20 cellular contexts compared by ENCODE assay signal in genomic region chr1:112449630-112449983, GRCh38. TPM values are rescaled to one million over a fixed set of nuclear protein-coding genes. Genes with fewer than 3 reads are reported as not detected.
DNase-seq lines count a peak whose midpoint lies in the region; ATAC-seq, FAIRE-seq and TF ChIP-seq lines count a peak whose summit lies in the region.
"Had no signal": no experiment of that assay in that cellular context is flagged by ENCODE, and none has a peak within 500 bp of the region (broad histone marks: within the 10 kb centered on the region; RNA-seq: fewer than 3 reads in every experiment).

No MANE protein-coding gene starts in this region.

- FAIRE-seq in endothelial cell of umbilical vein (lab: Jason Lieb, UNC) (no peak), kidney (lab: Jason Lieb, UNC) (no peak)
- FAIRE-seq: GM12878, GM19239, H54, HepG2 had no signal

- CTCF ChIA-PET in MCF 10A (lab: Yijun Ruan, JAX) (interaction anchor here (1.6 kb wide), 1 partner anchor 58 kb away, joined by 7 read pairs; no protein-coding TSS in a partner anchor), endothelial cell of umbilical vein (lab: Charles Lee) (interaction anchor here (1.4 to 1.6 kb wide), 2 partner anchors 17 to 19 kb away, joined by 3 to 4 read pairs; no protein-coding TSS in a partner anchor)

- no peaks in the 10 kb centered on the region for H4K20me1 ChIP-seq in endothelial cell of umbilical vein (replicated peaks; ENCODE audit: control insufficient read depth, extremely low read depth, insufficient read depth, low read length)

- H3K4me2 ChIP-seq in endothelial cell of umbilical vein (ENCODE audit: insufficient read depth, low read length): no peak overlapping the region
- H3K4me2 ChIP-seq: BLaER1 treated with 17β-estradiol and CSF1 and Interleukin-3, amounts not matched to agents 10 nM and 100 nM; GM23338 had no signal

- H3K9me3 Mint-ChIP-seq in MCF 10A (ENCODE audit: unreplicated experiment) (no peaks in the 10 kb centered on the region), mesothelial cell of epicardium (no peaks in the 10 kb centered on the region)
- H3K9me3 Mint-ChIP-seq: CD8-positive, alpha-beta T cell; GM23338 had no signal

- no peak overlapping the region for H3K4me3 ChIP-seq in breast epithelium
- no peak overlapping the region for H3K4me3 ChIP-seq in endothelial cell of umbilical vein (replicated peaks in 1 of 3; ENCODE audit: insufficient read depth in 1 of 3, low read depth in 1 of 3, low read length in 3 of 3)
- no peak overlapping the region for H3K4me3 ChIP-seq in kidney (ENCODE audit: low read length in 2 of 2)
- H3K4me3 ChIP-seq: BLaER1 treated with 17β-estradiol and CSF1 and Interleukin-3, amounts not matched to agents 10 nM and 100 nM; GM12878; GM23338 had no signal

- no peaks in the 10 kb centered on the region for H3K36me3 ChIP-seq in breast epithelium
- peaks cover 7 to 19% of the 10 kb centered on the region in 2 experiments for H3K36me3 ChIP-seq in endothelial cell of umbilical vein (ENCODE audit: control insufficient read depth in 2 of 2, extremely low read depth in 1 of 2, insufficient read depth in 2 of 2, low read length in 2 of 2)
- peaks cover 3 to 4% of the 10 kb centered on the region in 2 donors for H3K36me3 ChIP-seq in kidney (ENCODE audit: control insufficient read depth in 1 of 2, insufficient read depth in 2 of 2, low read length in 2 of 2)

- no peak overlapping the region for H3K9ac ChIP-seq in endothelial cell of umbilical vein (replicated peaks; ENCODE audit: extremely low read depth, insufficient read depth, low read length)
- H3K9ac ChIP-seq in kidney (ENCODE audit: low read length in 2 of 2): no peak overlapping the region
- H3K9ac ChIP-seq: BLaER1 treated with 17β-estradiol and CSF1 and Interleukin-3, amounts not matched to agents 10 nM and 100 nM had no signal

- H3K4me1 Mint-ChIP-seq in MCF 10A (ENCODE audit: insufficient read depth, unreplicated experiment) (peaks cover 6% of the 10 kb centered on the region), mesothelial cell of epicardium (peaks cover 19% of the 10 kb centered on the region)
- H3K4me1 Mint-ChIP-seq: B cell, GM23338 had no signal

- H3K36me3 Mint-ChIP-seq in MCF 10A (ENCODE audit: insufficient read depth, unreplicated experiment): peaks cover 31% of the 10 kb centered on the region
- peaks cover 25% of the 10 kb centered on the region for H3K36me3 Mint-ChIP-seq in mesothelial cell of epicardium
- H3K36me3 Mint-ChIP-seq: CD8-positive, alpha-beta T cell had no signal

- TF ChIP-seq CTCF in MCF 10A (IDR thresholded peaks at IDR 0.05; ENCODE audit: unreplicated experiment) (no peak), breast epithelium (IDR thresholded peaks at IDR 0.05) (no peak), endothelial cell of umbilical vein (IDR thresholded peaks at IDR 0.05; ENCODE audit: extremely low read depth in 1 of 2, insufficient read depth in 1 of 2, low read depth in 1 of 2, low read length in 2 of 2) (no peak), mesothelial cell of epicardium (IDR thresholded peaks at IDR 0.05; ENCODE audit: unreplicated experiment) (no peak), kidney (IDR thresholded peaks at IDR 0.05; ENCODE audit: borderline replicate concordance, extremely low read depth, insufficient read depth) (no peak)

- POLR2A ChIA-PET in MCF 10A (lab: Yijun Ruan, JAX): interaction anchor here (1.2 kb wide), 1 partner anchor 9 kb away, joined by 3 read pairs; no protein-coding TSS in a partner anchor
- POLR2A ChIA-PET in endothelial cell of umbilical vein (lab: Charles Lee): no interaction called here

- BruUV-seq in MCF 10A (replicated peaks; lab: Mats Ljungman, UMichigan) (TSS peak; percentile 13), endothelial cell of umbilical vein (replicated peaks; lab: Mats Ljungman, UMichigan) (TSS peak; percentile 5)

- ATAC-seq in GM21529 (IDR thresholded peaks at IDR 0.05; ENCODE audit: unreplicated experiment): no peak
- ATAC-seq: CD8-positive, alpha-beta T cell; GM12878; GM23338; HepG2 had no signal

- H2AFZ ChIP-seq in endothelial cell of umbilical vein (ENCODE audit: low read depth, low read length): no peak overlapping the region
- H2AFZ ChIP-seq: GM23338 had no signal

- H3K27me3 ChIP-seq in breast epithelium (no peaks in the 10 kb centered on the region), endothelial cell of umbilical vein (ENCODE audit: control insufficient read depth in 2 of 2, insufficient read depth in 2 of 2, low read length in 2 of 2) (no peaks in the 10 kb centered on the region)
- H3K27me3 ChIP-seq: BLaER1 treated with 17β-estradiol and CSF1 and Interleukin-3, amounts not matched to agents 10 nM and 100 nM had no signal

- H3K9me3 ChIP-seq in breast epithelium (no peaks in the 10 kb centered on the region), endothelial cell of umbilical vein (replicated peaks; ENCODE audit: control insufficient read depth, insufficient read depth, low read length) (no peaks in the 10 kb centered on the region), kidney (ENCODE audit: control insufficient read depth in 1 of 2, low read length in 2 of 2) (no peaks in the 10 kb centered on the region)
- H3K9me3 ChIP-seq: BLaER1 treated with 17β-estradiol and CSF1 and Interleukin-3, amounts not matched to agents 10 nM and 100 nM had no signal

- H3K4me1 ChIP-seq in breast epithelium (no peaks in the 10 kb centered on the region), endothelial cell of umbilical vein (ENCODE audit: control insufficient read depth, extremely low read depth, insufficient read depth, low read length) (peaks cover 17% of the 10 kb centered on the region), kidney (ENCODE audit: control insufficient read depth in 1 of 2, insufficient read depth in 1 of 2, low read depth in 1 of 2, low read length in 2 of 2) (no peaks in the 10 kb centered on the region)
- H3K4me1 ChIP-seq: BLaER1 treated with 17β-estradiol and CSF1 and Interleukin-3, amounts not matched to agents 10 nM and 100 nM had no signal

- no peak overlapping the region for H3K27ac ChIP-seq in breast epithelium
- H3K27ac ChIP-seq in endothelial cell of umbilical vein (ENCODE audit: insufficient read depth, low read depth, low read length): no peak overlapping the region
- H3K27ac ChIP-seq in kidney (ENCODE audit: low read depth in 2 of 2, low read length in 2 of 2): no peak overlapping the region
- H3K27ac ChIP-seq: BLaER1 treated with 17β-estradiol and CSF1 and Interleukin-3, amounts not matched to agents 10 nM and 100 nM had no signal

- no peaks in the 10 kb centered on the region for H3K9me1 ChIP-seq in endothelial cell of umbilical vein (replicated peaks; ENCODE audit: control insufficient read depth, extremely low read depth, insufficient read depth, low read length)

- no peaks in the 10 kb centered on the region for H3K27me3 Mint-ChIP-seq in MCF 10A (ENCODE audit: insufficient read depth, unreplicated experiment)
- H3K27me3 Mint-ChIP-seq in mesothelial cell of epicardium (ENCODE audit: low read depth): no peaks in the 10 kb centered on the region

- H3K27ac Mint-ChIP-seq in MCF 10A (ENCODE audit: low read depth, unreplicated experiment) (no peak overlapping the region), mesothelial cell of epicardium (peak overlapping the region; percentile 50)
- H3K27ac Mint-ChIP-seq: B cell; CD8-positive, alpha-beta T cell; GM23338 had no signal

- dilution Hi-C loops in endothelial cell of umbilical vein (cut with MboI; ENCODE audit: extremely low pct_ligation_motif_present, low sequenced_read_pairs): no loop called here

- TF ChIP-seq POLR2A in breast epithelium (IDR thresholded peaks at IDR 0.05): no peak
- TF ChIP-seq POLR2A in endothelial cell of umbilical vein (IDR thresholded peaks at IDR 0.05; ENCODE audit: low read depth, low read length): no peak

- H3K79me2 ChIP-seq in endothelial cell of umbilical vein (ENCODE audit: control insufficient read depth, insufficient read depth, low read length): peaks cover 65% of the 10 kb centered on the region

- DNase-seq in MCF 10A (ENCODE audit: unreplicated experiment) (no peak), breast epithelium (ENCODE audit: low spot score in 2 of 2) (no peak), endothelial cell of umbilical vein (ENCODE audit: low read depth, low spot score) (no peak), mesothelial cell of epicardium (ENCODE audit: low spot score in 2 of 2, unreplicated experiment in 2 of 2) (no peak), kidney (no peak), SIG-M5 (lab: John Stamatoyannopoulos, UW) (no peak)
- DNase-seq: 8988T; Calu3; CD8-positive, alpha-beta T cell; DND-41; EL; HCEC 1CT had no signal

- intact Hi-C loops in MCF 10A (cut with micrococcal nuclease): no loop called here
- intact Hi-C loops in breast epithelium (cut with DNase I; ENCODE audit: low total_unique reads): no loop called here
- intact Hi-C loops in endothelial cell of umbilical vein (cut with micrococcal nuclease): no loop called here
- intact Hi-C loops in kidney (cut with DNase I): no loop called here

- H3K4me3 Mint-ChIP-seq in MCF 10A (ENCODE audit: unreplicated experiment) (no peak overlapping the region), mesothelial cell of epicardium (no peak overlapping the region)
- H3K4me3 Mint-ChIP-seq: B cell; CD8-positive, alpha-beta T cell; GM23338 had no signal

RNA-seq across cellular contexts. Expression of gene CTTNBP2NL, which starts 53.6 kb away (rescaled TPM):
- total RNA-seq in MCF 10A (2022) (41.3 and 48.8 TPM in 2 replicates), breast epithelium (10 to 100 TPM; 24.1 to 30.4 (median 25.9) TPM), endothelial cell of umbilical vein (94.4 and 96.4 TPM in 2 replicates), mesothelial cell of epicardium (63.2 to 65.4 TPM (median 64.9 TPM) in 3 replicates), kidney (65.4 TPM)
- polyA plus RNA-seq in endothelial cell of umbilical vein (20.4 and 21.5 TPM in 2 replicates), kidney (ENCODE audit: insufficient read depth, low read depth, low replicate concordance) (6.7 TPM)
- 15.9 and 18.5 TPM in 2 replicates for polyA plus RNA-seq in endothelial cell of umbilical vein (2011; cell fraction: cytosol; rRNA removed)
- polyA plus RNA-seq in endothelial cell of umbilical vein (2011; cell fraction: nucleus; rRNA removed): 34.4 and 39.8 TPM in 2 replicates
- 35.1 and 46.6 TPM in 2 replicates for polyA plus RNA-seq in endothelial cell of umbilical vein (2012)
- 71.0 and 82.9 TPM in 2 replicates for polyA minus RNA-seq in endothelial cell of umbilical vein
- polyA minus RNA-seq in endothelial cell of umbilical vein (2011; cell fraction: cytosol; rRNA and poly(A)+ RNA removed): 5.3 TPM
- polyA minus RNA-seq in endothelial cell of umbilical vein (2011; cell fraction: nucleus; rRNA and poly(A)+ RNA removed): 75.0 and 91.5 TPM in 2 replicates
- total RNA-seq: CD8-positive, alpha-beta T cell had no signal

RNA-seq across cellular contexts. Expression of gene WNT2B, which starts 59.2 kb away (rescaled TPM):
- 0.75 and 1.7 TPM in 2 replicates for total RNA-seq in MCF 10A (2022)
- 1 to 10 TPM; 2.9 to 6.1 (median 6.0) TPM for total RNA-seq in breast epithelium
- 3.6 and 4.6 TPM in 2 replicates for total RNA-seq in endothelial cell of umbilical vein
- polyA plus RNA-seq in endothelial cell of umbilical vein: 0.92 and 1.5 TPM in 2 replicates
- 0.43 and 0.61 TPM in 2 replicates for polyA plus RNA-seq in endothelial cell of umbilical vein (2011; cell fraction: cytosol; rRNA removed)
- 7.4 and 8.3 TPM in 2 replicates for polyA plus RNA-seq in endothelial cell of umbilical vein (2011; cell fraction: nucleus; rRNA removed)
- 1.7 and 2.0 TPM in 2 replicates for polyA plus RNA-seq in endothelial cell of umbilical vein (2012)
- 3.3 and 4.0 TPM in 2 replicates for polyA minus RNA-seq in endothelial cell of umbilical vein
- polyA minus RNA-seq in endothelial cell of umbilical vein (2011; cell fraction: cytosol; rRNA and poly(A)+ RNA removed): 1.0 TPM
- polyA minus RNA-seq in endothelial cell of umbilical vein (2011; cell fraction: nucleus; rRNA and poly(A)+ RNA removed): 7.1 and 8.2 TPM in 2 replicates
- 146 to 165 TPM (median 151 TPM) in 3 replicates for total RNA-seq in mesothelial cell of epicardium
- 4.7 TPM for total RNA-seq in kidney
- polyA plus RNA-seq in kidney (ENCODE audit: insufficient read depth, low read depth, low replicate concordance): 0.75 TPM

Comparison
In these comparisons a context has a peak if more than half of its experiments do, and no peak if none do; other contexts are left out.
1. RNA of gene WNT2B, which starts 59.2 kb away (total RNA-seq): 146 to 165 TPM in mesothelial cell of epicardium; 2.9 to 6.1 TPM in breast epithelium, 4.7 TPM in kidney (single experiment), 3.6 to 4.6 TPM in endothelial cell of umbilical vein and 0.75 to 1.7 TPM in MCF 10A; every median in the first group is over 10 times any median in the second.